ENCODE assay signal across 22 cellular contexts in genomic region chr2:69390001-69390400, GRCh38. TPM values are rescaled to one million over a fixed set of nuclear protein-coding genes. Genes with fewer than 3 reads are reported as not detected.
DNase-seq lines count a peak whose midpoint lies in the region; ATAC-seq, FAIRE-seq and TF ChIP-seq lines count a peak whose summit lies in the region.
"Had no signal": no experiment of that assay in that cellular context is flagged by ENCODE, and none has a peak within 500 bp of the region (broad histone marks: within the 10 kb centered on the region; RNA-seq: fewer than 3 reads in every experiment).

No MANE protein-coding gene starts in this region.

- no peak overlapping the region for H3K27ac Mint-ChIP-seq in activated T-helper 2 cell treated with anti-CD3 and anti-CD28 coated beads, Interferon-gamma antibody, Interleukin-2, Interleukin-4, amounts not matched to agents 10 μg/mL and 5 μg/mL and 100 μg/mL, durations not matched to agents 14 hours and 24 hours and 36 hours
- no peak overlapping the region for H3K27ac Mint-ChIP-seq in immature natural killer cell
- H3K27ac Mint-ChIP-seq: CD8-positive, alpha-beta T cell had no signal

- H3K4me1 Mint-ChIP-seq in activated T-helper 2 cell treated with anti-CD3 and anti-CD28 coated beads, Interferon-gamma antibody, Interleukin-2, Interleukin-4, amounts not matched to agents 10 μg/mL and 5 μg/mL and 100 μg/mL, durations not matched to agents 14 hours and 24 hours and 36 hours (ENCODE audit: low read depth), result peaks cover 27% of the 10 kb centered on the region
- peaks cover 21 to 29% of the 10 kb centered on the region in 2 donors for H3K4me1 Mint-ChIP-seq in immature natural killer cell

- H3K9me3 Mint-ChIP-seq in activated T-helper 2 cell treated with anti-CD3 and anti-CD28 coated beads, Interferon-gamma antibody, Interleukin-2, Interleukin-4, amounts not matched to agents 10 μg/mL and 5 μg/mL and 100 μg/mL, durations not matched to agents 14 hours and 24 hours and 36 hours, result no peaks in the 10 kb centered on the region
- H3K9me3 Mint-ChIP-seq in immature natural killer cell, result no peaks in the 10 kb centered on the region
- H3K9me3 Mint-ChIP-seq: CD8-positive, alpha-beta T cell had no signal

- ATAC-seq in K562, result no peak
- ATAC-seq: CD8-positive, alpha-beta T cell; Panc1 had no signal

- peak overlapping the region; percentile 38 for H3K27ac ChIP-seq in HL-60 (replicated peaks)
- no peak overlapping the region for H3K27ac ChIP-seq in K562 (ENCODE audit: extremely low read depth, low read depth, low read length)
- no peak overlapping the region for H3K27ac ChIP-seq in testis
- H3K27ac ChIP-seq in ascending aorta, result no peak overlapping the region
- H3K27ac ChIP-seq: BLaER1 treated with 17β-estradiol and CSF1 and Interleukin-3, amounts not matched to agents 10 nM and 100 nM had no signal

- H3K27me3 Mint-ChIP-seq in activated T-helper 2 cell treated with anti-CD3 and anti-CD28 coated beads, Interferon-gamma antibody, Interleukin-2, Interleukin-4, amounts not matched to agents 10 μg/mL and 5 μg/mL and 100 μg/mL, durations not matched to agents 14 hours and 24 hours and 36 hours (ENCODE audit: low read depth), result no peaks in the 10 kb centered on the region
- H3K27me3 Mint-ChIP-seq in immature natural killer cell (ENCODE audit: low read depth in 3 of 3), result no peaks in the 10 kb centered on the region

- no peak for FAIRE-seq in K562 (lab: Jason Lieb, UNC)
- FAIRE-seq: GM12892, GM18507, H1 had no signal

- H3K4me3 ChIP-seq in HL-60 (replicated peaks; ENCODE audit: insufficient read depth, low read length) (no peak overlapping the region), K562 (no peak overlapping the region), fibroblast of villous mesenchyme (ENCODE audit: low read depth, low read length) (no peak overlapping the region), testis (no peak overlapping the region), ascending aorta (no peak overlapping the region)
- H3K4me3 ChIP-seq: BLaER1 treated with 17β-estradiol and CSF1 and Interleukin-3, amounts not matched to agents 10 nM and 100 nM had no signal

- WGBS in K562 (ENCODE audit: insufficient coverage, low coverage, missing lambda C conversion rate), result 66% methylated on average over 3 of the region's 3 CpGs
- WGBS in testis, 2 donors, result 67 to 73% methylated on average over 3 of the region's 3 CpGs

- in situ Hi-C loops in K562 (cut with MboI), result no loop called here

- no peak for TF ChIP-seq EP300 in K562 (IDR thresholded peaks at IDR 0.05; ENCODE audit: low read length)

- TF ChIP-seq POLR2A in K562 (conservative IDR thresholded peaks at IDR 0.05) (no peak), testis (IDR thresholded peaks at IDR 0.05) (no peak)

- intact Hi-C loops in K562 (cut with micrococcal nuclease), result no loop called here
- intact Hi-C loops in testis (cut with DNase I; ENCODE audit: low total_unique reads), result no loop called here
- intact Hi-C loops in activated T-helper 2 cell treated with anti-CD3 and anti-CD28 coated beads, Interferon-gamma antibody, Interleukin-2, Interleukin-4, amounts not matched to agents 10 μg/mL and 5 μg/mL and 100 μg/mL, durations not matched to agents 14 hours and 24 hours and 36 hours (cut with micrococcal nuclease), result no loop called here
- intact Hi-C loops in ascending aorta (cut with DNase I), result no loop called here

- peaks cover 23% of the 10 kb centered on the region for H3K36me3 Mint-ChIP-seq in activated T-helper 2 cell treated with anti-CD3 and anti-CD28 coated beads, Interferon-gamma antibody, Interleukin-2, Interleukin-4, amounts not matched to agents 10 μg/mL and 5 μg/mL and 100 μg/mL, durations not matched to agents 14 hours and 24 hours and 36 hours (ENCODE audit: low read depth)
- peaks cover 4 to 13% (median 9%) of the 10 kb centered on the region in 3 donors for H3K36me3 Mint-ChIP-seq in immature natural killer cell

- no peaks in the 10 kb centered on the region for H4K20me1 ChIP-seq in K562 (replicated peaks; ENCODE audit: control insufficient read depth, insufficient read depth, low read length)

- peaks cover 3 to 9% of the 10 kb centered on the region in 2 experiments for H3K4me1 ChIP-seq in K562 (replicated peaks in 1 of 2; ENCODE audit: control insufficient read depth in 2 of 2, insufficient read depth in 2 of 2, low read length in 2 of 2)
- H3K4me1 ChIP-seq in testis, result peaks cover 9% of the 10 kb centered on the region
- H3K4me1 ChIP-seq in ascending aorta, result peaks cover 3 to 4% of the 10 kb centered on the region in 2 donors

- peak overlapping the region; percentile 62; the same call in 1 of the 2 replicates for H2AFZ ChIP-seq in K562 (ENCODE audit: low read depth, low read length)

- POLR2A ChIA-PET in K562 (lab: Yijun Ruan, JAX), result interaction anchor here (0.7 to 2.3 kb wide), 7 partner anchors 9 to 1270 kb away, joined by 3 to 12 read pairs (median 5); partner anchors contain the start of gene NFU1

- no peak for TF ChIP-seq RAD21 in K562 (CRISPR knock-in tag; conservative IDR thresholded peaks at IDR 0.05 in 1 of 2, IDR thresholded peaks at IDR 0.05 in 1 of 2)

- no peak overlapping the region for H3K4me3 Mint-ChIP-seq in activated T-helper 2 cell treated with anti-CD3 and anti-CD28 coated beads, Interferon-gamma antibody, Interleukin-2, Interleukin-4, amounts not matched to agents 10 μg/mL and 5 μg/mL and 100 μg/mL, durations not matched to agents 14 hours and 24 hours and 36 hours (ENCODE audit: low read depth)
- H3K4me3 Mint-ChIP-seq in immature natural killer cell, result no peak overlapping the region
- H3K4me3 Mint-ChIP-seq: CD8-positive, alpha-beta T cell had no signal

- no TSS peak for BruUV-seq in K562 (replicated peaks; lab: Mats Ljungman, UMichigan)

- H3K9ac ChIP-seq in K562 (ENCODE audit: insufficient read depth in 1 of 2, low read depth in 2 of 2, low read length in 2 of 2), result no peak overlapping the region
- H3K9ac ChIP-seq: BLaER1 treated with 17β-estradiol and CSF1 and Interleukin-3, amounts not matched to agents 10 nM and 100 nM had no signal

- no peaks in the 10 kb centered on the region for H3K9me3 ChIP-seq in K562 (replicated peaks; ENCODE audit: control insufficient read depth, insufficient read depth, low read depth, low read length)
- no peaks in the 10 kb centered on the region for H3K9me3 ChIP-seq in testis
- no peaks in the 10 kb centered on the region for H3K9me3 ChIP-seq in ascending aorta
- H3K9me3 ChIP-seq: BLaER1 treated with 17β-estradiol and CSF1 and Interleukin-3, amounts not matched to agents 10 nM and 100 nM had no signal

- H3K79me2 ChIP-seq in K562 (ENCODE audit: control insufficient read depth, insufficient read depth, low read length), result peaks cover 31% of the 10 kb centered on the region

- CTCF ChIA-PET in K562 (lab: Yijun Ruan, JAX; ENCODE audit: low intra/inter-chr PET ratio), result no interaction called here

- DNase-seq in HL-60 (ENCODE audit: low read depth in 1 of 2, low spot score in 1 of 2) (no peak), K562 (ENCODE audit: extremely low read depth in 1 of 4, low spot score in 3 of 4) (no peak), fibroblast of villous mesenchyme (ENCODE audit: low read depth) (peak; percentile 27), stromal cell of bone marrow (ENCODE audit: low read depth) (peak; percentile 37), testis (no peak), immature natural killer cell (no peak), ascending aorta (ENCODE audit: low spot score in 2 of 2) (no peak)
- no peak for DNase-seq in activated T-helper 2 cell treated with anti-CD3 and anti-CD28 coated beads, Interferon-gamma antibody, Interleukin-2, Interleukin-4, amounts not matched to agents 10 μg/mL and 5 μg/mL and 100 μg/mL, durations not matched to agents 14 hours and 24 hours and 36 hours (ENCODE audit: low spot score)
- DNase-seq: CD8-positive, alpha-beta T cell; DND-41; MM.1S; NCI-H1092 treated with DMSO at 0.1 percent for 48 hours; NCI-H1436 treated with DMSO at 0.1 percent for 48 hours; NCI-H1930; NCI-H510A; NCI-H748 treated with DMSO at 0.1 percent for 48 hours; NK-92 treated with Interleukin-12 subunit alpha and Interleukin-12 subunit beta, amount 100 ng/mL, for 24 hours had no signal

- no peaks in the 10 kb centered on the region for H3K9me1 ChIP-seq in K562 (ENCODE audit: control insufficient read depth, insufficient read depth, low read length)

- H3K27me3 ChIP-seq in HL-60 (ENCODE audit: insufficient read depth, poor library complexity, severe bottlenecking) (no peaks in the 10 kb centered on the region), K562 (ENCODE audit: control insufficient read depth in 2 of 2, insufficient read depth in 2 of 2, low read length in 2 of 2) (no peaks in the 10 kb centered on the region), testis (no peaks in the 10 kb centered on the region), ascending aorta (no peaks in the 10 kb centered on the region)
- H3K27me3 ChIP-seq: BLaER1 treated with 17β-estradiol and CSF1 and Interleukin-3, amounts not matched to agents 10 nM and 100 nM had no signal

- no peaks in the 10 kb centered on the region; the same call in 2 of the 3 replicates for H3K36me3 ChIP-seq in K562 (ENCODE audit: control insufficient read depth, insufficient read depth, low read length)
- no peaks in the 10 kb centered on the region for H3K36me3 ChIP-seq in testis (ENCODE audit: low read depth, missing control alignments)
- peaks cover 4 to 9% of the 10 kb centered on the region in 2 donors for H3K36me3 ChIP-seq in ascending aorta

- no peak overlapping the region for H3K4me2 ChIP-seq in K562 (ENCODE audit: insufficient read depth, low read length)

- TF ChIP-seq CTCF in HL-60 (IDR thresholded peaks at IDR 0.05; ENCODE audit: insufficient read depth, low read length), result no peak
- no peak for TF ChIP-seq CTCF in K562 (IDR thresholded peaks at IDR 0.05 in 2 of 3, conservative IDR thresholded peaks at IDR 0.05 in 1 of 3; ENCODE audit: insufficient read depth in 2 of 3, low read depth in 1 of 3, low read length in 3 of 3)
- TF ChIP-seq CTCF in fibroblast of villous mesenchyme (IDR thresholded peaks at IDR 0.05; ENCODE audit: insufficient read depth, low read depth, low read length), result no peak
- no peak for TF ChIP-seq CTCF in testis (IDR thresholded peaks at IDR 0.05)
- TF ChIP-seq CTCF in ascending aorta (IDR thresholded peaks at IDR 0.05), result no peak

RNA-seq across cellular contexts. Expression of gene GFPT1, which starts 3.0 kb away (rescaled TPM):
- 15.3 and 44.2 TPM in 2 replicates for total RNA-seq in K562 (2011; cell fraction: chromatin; rRNA removed; ENCODE audit: low replicate concordance)
- 13.7 and 17.2 TPM in 2 replicates for total RNA-seq in K562 (2011; cell fraction: nucleolus; rRNA removed)
- total RNA-seq in K562 (2011; cell fraction: nucleoplasm; rRNA removed), result 22.6 and 36.8 TPM in 2 replicates
- total RNA-seq in K562 (2014; rRNA removed), result 13.1 and 15.7 TPM in 2 replicates
- total RNA-seq in K562 (2014; rRNA removed; fragmentation: Illumina TruSeq; extraction: Trizol), result 26.0 and 29.3 TPM in 2 replicates
- 14.5 and 15.9 TPM in 2 replicates for total RNA-seq in K562 (2015; rRNA removed; fragmentation: Illumina TruSeq; extraction: Trizol)
- total RNA-seq in K562 (2021), result 38.3 and 39.2 TPM in 2 replicates
- 13.0 and 18.6 TPM in 2 replicates for polyA plus RNA-seq in K562 (2011; rRNA removed)
- polyA plus RNA-seq in K562 (2011; cell fraction: cytosol; rRNA removed), result 4.1 and 9.6 TPM in 2 replicates
- 5.4 and 6.7 TPM in 2 replicates for polyA plus RNA-seq in K562 (2011; cell fraction: nucleus; rRNA removed)
- polyA plus RNA-seq in K562 (2012), result 14.2 and 40.6 TPM in 2 replicates
- 19.0 and 19.7 TPM in 2 replicates for polyA plus RNA-seq in K562 (2014; fragmentation: Illumina TruSeq; extraction: Trizol)
- 1 to 10 TPM; 6.6 to 8.6 TPM for polyA plus RNA-seq in K562 (2014; fragmentation: Nextera tagmentation; extraction: Ambion mirVana)
- 11.2 and 11.9 TPM in 2 replicates for polyA plus RNA-seq in K562 (2014; rRNA removed)
- 39.6 and 40.2 TPM in 2 replicates for polyA minus RNA-seq in K562 (2011; rRNA and poly(A)+ RNA removed)
- 20.3 and 32.8 TPM in 2 replicates for polyA minus RNA-seq in K562 (2011; cell fraction: cytosol; rRNA and poly(A)+ RNA removed)
- 8.5 and 9.8 TPM in 2 replicates for polyA minus RNA-seq in K562 (2011; cell fraction: nucleus; rRNA and poly(A)+ RNA removed)
- total RNA-seq in fibroblast of villous mesenchyme, result 55.4 and 75.1 TPM in 2 replicates
- total RNA-seq in testis, result 10 to 100 TPM; 25.6 to 33.3 TPM
- polyA plus RNA-seq in testis (ENCODE audit: insufficient read depth, low read depth, low replicate concordance), result 74.3 TPM
- total RNA-seq in activated T-helper 2 cell treated with anti-CD3 and anti-CD28 coated beads, Interferon-gamma antibody, Interleukin-2, Interleukin-4, amounts not matched to agents 10 μg/mL and 5 μg/mL and 100 μg/mL, durations not matched to agents 14 hours and 24 hours and 36 hours, result 55.7 and 56.6 TPM in 2 replicates
- polyA plus RNA-seq in immature natural killer cell, result 10 to 100 TPM in 1 of 3 donors, 1 to 10 TPM in 2; 4.5 to 11.0 (median 5.5) TPM
- 25.7 TPM for total RNA-seq in ascending aorta

RNA-seq across cellular contexts. Expression of gene NFU1, which starts 47.2 kb away (rescaled TPM):
- total RNA-seq in K562 (2011; cell fraction: chromatin; rRNA removed; ENCODE audit: low replicate concordance), result 4.6 and 7.7 TPM in 2 replicates
- total RNA-seq in K562 (2011; cell fraction: nucleolus; rRNA removed), result 3.4 and 4.5 TPM in 2 replicates
- total RNA-seq in K562 (2011; cell fraction: nucleoplasm; rRNA removed), result 6.7 and 8.2 TPM in 2 replicates
- total RNA-seq in K562 (2014; rRNA removed) (31.8 and 47.0 TPM in 2 replicates), K562 (2014; rRNA removed; fragmentation: Illumina TruSeq; extraction: Trizol) (54.7 and 62.0 TPM in 2 replicates), K562 (2015; rRNA removed; fragmentation: Illumina TruSeq; extraction: Trizol) (52.7 and 53.7 TPM in 2 replicates), K562 (2021) (41.2 and 46.1 TPM in 2 replicates), fibroblast of villous mesenchyme (56.4 and 61.7 TPM in 2 replicates), testis (10 to 100 TPM; 31.8 to 33.1 TPM), ascending aorta (49.4 TPM)
- polyA plus RNA-seq in K562 (2011; rRNA removed) (24.8 and 60.3 TPM in 2 replicates), K562 (2014; fragmentation: Illumina TruSeq; extraction: Trizol) (32.5 and 33.3 TPM in 2 replicates), K562 (2014; fragmentation: Nextera tagmentation; extraction: Ambion mirVana) (10 to 100 TPM; 33.9 to 59.4 TPM), K562 (2014; rRNA removed) (60.4 and 61.8 TPM in 2 replicates), testis (ENCODE audit: insufficient read depth, low read depth, low replicate concordance) (69.4 TPM), immature natural killer cell (100 to 1,000 TPM in 2 of 3 donors, 10 to 100 TPM in 1; 67.2 to 130 (median 126) TPM)
- 14.8 and 21.4 TPM in 2 replicates for polyA plus RNA-seq in K562 (2011; cell fraction: cytosol; rRNA removed)
- 7.1 and 8.8 TPM in 2 replicates for polyA plus RNA-seq in K562 (2011; cell fraction: nucleus; rRNA removed)
- polyA plus RNA-seq in K562 (2012), result 55.7 and 58.1 TPM in 2 replicates
- polyA minus RNA-seq in K562 (2011; rRNA and poly(A)+ RNA removed), result 22.7 and 35.6 TPM in 2 replicates
- polyA minus RNA-seq in K562 (2011; cell fraction: cytosol; rRNA and poly(A)+ RNA removed), result 5.7 and 10.4 TPM in 2 replicates
- 3.4 and 4.4 TPM in 2 replicates for polyA minus RNA-seq in K562 (2011; cell fraction: nucleus; rRNA and poly(A)+ RNA removed)
- 54.3 and 57.9 TPM in 2 replicates for total RNA-seq in activated T-helper 2 cell treated with anti-CD3 and anti-CD28 coated beads, Interferon-gamma antibody, Interleukin-2, Interleukin-4, amounts not matched to agents 10 μg/mL and 5 μg/mL and 100 μg/mL, durations not matched to agents 14 hours and 24 hours and 36 hours

Comparison
In these comparisons a context has a peak if more than half of its experiments do, and no peak if none do; other contexts are left out.
1. DNase-seq: peak in fibroblast of villous mesenchyme (single experiment) and stromal cell of bone marrow (single experiment); none in HL-60 (0 of 2), K562 (0 of 4), testis (single experiment), activated T-helper 2 cell treated with anti-CD3 and anti-CD28 coated beads, Interferon-gamma antibody, Interleukin-2, Interleukin-4, amounts not matched to agents 10 μg/mL and 5 μg/mL and 100 μg/mL, durations not matched to agents 14 hours and 24 hours and 36 hours (single experiment), immature natural killer cell (0 of 3) and ascending aorta (0 of 2).